In the genomic region with DNA sequence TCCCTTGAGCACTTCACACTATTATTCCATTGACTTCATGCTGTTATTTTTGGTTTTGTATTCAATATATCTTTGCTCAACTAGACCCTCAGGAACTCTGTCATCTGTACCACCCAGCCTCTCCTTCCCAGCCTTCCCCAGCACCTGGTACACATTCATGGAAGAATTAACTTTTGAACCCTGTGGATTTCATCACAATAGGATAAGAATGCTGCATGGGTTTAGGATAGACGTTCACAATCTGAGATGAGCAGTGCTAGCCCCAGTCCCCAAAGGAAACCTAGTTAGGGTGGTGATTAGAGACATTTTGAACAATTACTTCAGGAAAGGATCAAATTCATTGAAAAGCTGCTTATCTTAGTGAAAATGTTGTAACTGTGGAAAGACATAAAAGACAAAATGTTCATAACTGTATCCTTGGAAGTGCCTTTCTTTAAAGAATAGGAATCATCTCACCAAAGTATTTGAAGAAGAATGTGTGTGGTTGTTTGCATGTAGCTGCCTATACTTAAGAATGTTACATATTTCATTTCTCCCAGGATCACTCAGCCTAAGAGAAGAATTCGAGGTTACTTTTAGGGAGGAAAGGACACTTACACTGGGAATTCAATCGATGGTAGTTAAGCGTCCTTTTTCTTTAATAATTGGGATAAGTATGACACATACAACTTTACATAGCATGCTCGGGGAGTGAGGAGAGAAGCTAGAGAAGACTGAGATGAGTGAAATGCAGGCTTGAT, we compare ENCODE assay signal across 9 cellular contexts. TPM values are rescaled to one million over a fixed set of nuclear protein-coding genes. Genes with fewer than 3 reads are reported as not detected.
DNase-seq lines count a peak whose midpoint lies in the region; ATAC-seq, FAIRE-seq and TF ChIP-seq lines count a peak whose summit lies in the region.
"Had no signal": no experiment of that assay in that cellular context is flagged by ENCODE, and none has a peak within 500 bp of the region (broad histone marks: within the 10 kb centered on the region; RNA-seq: fewer than 3 reads in every experiment).

No MANE protein-coding gene starts in this region.

- H4K5ac ChIP-seq in IMR-90 (ENCODE audit: low read depth, low read length): peak overlapping the region; percentile 74; the same call in 1 of the 2 replicates

- H2BK15ac ChIP-seq in IMR-90 (ENCODE audit: low read depth, low read length): 0 out of 3 replicates have a peak overlapping the region, but pooled peaks have one; percentile 36

- H3K9me1 ChIP-seq in IMR-90 (ENCODE audit: insufficient read depth, low read length): peaks cover 15% of the 10 kb centered on the region

- BruUV-seq in IMR-90 (replicated peaks; lab: Mats Ljungman, UMichigan) (no TSS peak), GM12878 (replicated peaks; lab: Mats Ljungman, UMichigan) (no TSS peak)

- H3K79me1 ChIP-seq in IMR-90 (ENCODE audit: low read depth in 1 of 2, low read length in 2 of 2): no peaks in the 10 kb centered on the region

- dilution Hi-C loops in IMR-90 (cut with HindIII; ENCODE audit: low sequenced_read_pairs, unreplicated experiment): no loop called here

- H3K4ac ChIP-seq in IMR-90 (ENCODE audit: low read depth, low read length): peak overlapping the region; percentile 50

- peak overlapping the region; percentile 33 for H2AFZ ChIP-seq in IMR-90 (replicated peaks; ENCODE audit: low read length, poor library complexity)
- no peak overlapping the region; the same call in 1 of the 2 replicates for H2AFZ ChIP-seq in GM12878 (ENCODE audit: control insufficient read depth, low read depth, low read length)

- H3K4me1 ChIP-seq in IMR-90 (ENCODE audit: control insufficient read depth, insufficient read depth, low read length): peaks cover 12% of the 10 kb centered on the region
- peaks cover 34% of the 10 kb centered on the region for H3K4me1 ChIP-seq in GM12878 (ENCODE audit: control insufficient read depth, insufficient read depth, low read length)
- H3K4me1 ChIP-seq in left lung: peaks cover 8 to 51% of the 10 kb centered on the region in 2 donors
- H3K4me1 ChIP-seq in suprapubic skin: peaks cover 51% of the 10 kb centered on the region

- H3K4me3 ChIP-seq in IMR-90 (ENCODE audit: insufficient read depth, low read depth, low read length) (no peak overlapping the region), GM12878 (0 out of 2 replicates have a peak overlapping the region, but pooled peaks have one; percentile 46), left lung (no peak overlapping the region), suprapubic skin (peak overlapping the region; percentile 24)

- H2BK5ac ChIP-seq in IMR-90 (ENCODE audit: low read depth, low read length, poor library complexity, severe bottlenecking): no peak overlapping the region

- 0 out of 2 replicates have a peak overlapping the region, but pooled peaks have one; percentile 3 for H2AK5ac ChIP-seq in IMR-90 (ENCODE audit: low read depth, low read length)

- H3K18ac ChIP-seq in IMR-90 (ENCODE audit: low read depth, low read length): peak overlapping the region; percentile 50; the same call in 1 of the 2 replicates

- CTCF ChIA-PET in IMR-90 (lab: Yijun Ruan, JAX): no interaction called here
- CTCF ChIA-PET in GM12878 (lab: Yijun Ruan, JAX): no interaction called here

- DNase-seq in IMR-90 (no peak), GM12878 (ENCODE audit: low read depth, low spot score) (no peak), left lung (no peak), suprapubic skin (ENCODE audit: low spot score in 2 of 2) (no peak), cerebellar cortex (ENCODE audit: low spot score) (no peak), NCI-H2107 treated with DMSO at 0.1 percent for 48 hours (lab: John Stamatoyannopoulos, UW; ENCODE audit: unreplicated experiment) (no peak), HTR-8/SVneo (ENCODE audit: insufficient read length, low spot score) (no peak)
- DNase-seq: DND-41, NCI-H1092 treated with DMSO at 0.1 percent for 48 hours had no signal

- H3K56ac ChIP-seq in IMR-90 (ENCODE audit: extremely low read depth, insufficient read depth, low read length): no peak overlapping the region

- TF ChIP-seq CTCF in IMR-90 (conservative IDR thresholded peaks at IDR 0.05; ENCODE audit: low read depth, low read length) (no peak), GM12878 (IDR thresholded peaks at IDR 0.05 in 2 of 3, conservative IDR thresholded peaks at IDR 0.05 in 1 of 3; ENCODE audit: control insufficient read depth in 2 of 3, extremely low read depth in 1 of 3, insufficient read depth in 1 of 3, low read depth in 3 of 3, low read length in 3 of 3) (no peak), left lung (IDR thresholded peaks at IDR 0.05) (no peak), suprapubic skin (IDR thresholded peaks at IDR 0.05) (no peak)

- H3K27ac ChIP-seq in IMR-90 (ENCODE audit: insufficient read depth, low read length): peak overlapping the region; percentile 20; the same call in 1 of the 2 replicates
- peak overlapping the region; percentile 80 for H3K27ac ChIP-seq in GM12878 (ENCODE audit: control insufficient read depth, insufficient read depth)
- peak overlapping the region; percentile 72 to 80 for H3K27ac ChIP-seq in left lung
- peak overlapping the region; percentile 83 for H3K27ac ChIP-seq in suprapubic skin

- H3K27me3 ChIP-seq in IMR-90 (ENCODE audit: control insufficient read depth, insufficient read depth, low read length) (peaks cover 15% of the 10 kb centered on the region), GM12878 (replicated peaks in 1 of 2; ENCODE audit: control insufficient read depth in 2 of 2, insufficient read depth in 2 of 2, low read length in 1 of 2) (no peaks in the 10 kb centered on the region), left lung (peaks cover 0 to 44% of the 10 kb centered on the region in 2 donors), suprapubic skin (no peaks in the 10 kb centered on the region)

- RAD21 ChIA-PET in GM12878 (lab: Charles Lee; ENCODE audit: unreplicated experiment): interaction anchor here (1.2 to 2.2 kb wide), 2 partner anchors 12 to 59 kb away, joined by 3 to 5 read pairs; no protein-coding TSS in a partner anchor

- POLR2A ChIA-PET in IMR-90 (lab: Charles Lee; ENCODE audit: unreplicated experiment) (no interaction called here), GM12878 (lab: Charles Lee) (no interaction called here)

- SMC1A ChIA-PET in GM12878 (lab: Charles Lee; ENCODE audit: uncharacterized antibody, unreplicated experiment): interaction anchor here (0.8 to 2.7 kb wide), 2 partner anchors 12 to 219 kb away, joined by 3 to 9 read pairs; no protein-coding TSS in a partner anchor

- no peaks in the 10 kb centered on the region for H3K9me3 ChIP-seq in IMR-90 (ENCODE audit: control insufficient read depth, insufficient read depth, low read length)
- no peaks in the 10 kb centered on the region; the same call in 2 of the 3 replicates for H3K9me3 ChIP-seq in GM12878 (replicated peaks; ENCODE audit: control insufficient read depth, insufficient read depth, low read length)
- no peaks in the 10 kb centered on the region for H3K9me3 ChIP-seq in left lung
- H3K9me3 ChIP-seq in suprapubic skin: no peaks in the 10 kb centered on the region

- H4K20me1 ChIP-seq in IMR-90 (ENCODE audit: insufficient read depth, low read length) (no peaks in the 10 kb centered on the region), GM12878 (ENCODE audit: control insufficient read depth, insufficient read depth) (no peaks in the 10 kb centered on the region)

- H2AK9ac ChIP-seq in IMR-90 (replicated peaks; ENCODE audit: low read depth, low read length, poor library complexity): no peak overlapping the region

- H3K23ac ChIP-seq in IMR-90 (ENCODE audit: low read depth, low read length): peak overlapping the region; percentile 60; the same call in 1 of the 2 replicates

- intact Hi-C loops in IMR-90 (cut with micrococcal nuclease): no loop called here
- intact Hi-C loops in GM12878 (cut with micrococcal nuclease; ENCODE audit: unreplicated experiment): no loop called here
- intact Hi-C loops in left lung (cut with DNase I): no loop called here

- no peaks in the 10 kb centered on the region for H3K36me3 ChIP-seq in IMR-90 (ENCODE audit: control insufficient read depth, insufficient read depth, low read length)
- H3K36me3 ChIP-seq in GM12878 (ENCODE audit: control insufficient read depth in 2 of 2, insufficient read depth in 2 of 2, low read length in 1 of 2): no peaks in the 10 kb centered on the region
- H3K36me3 ChIP-seq in left lung: no peaks in the 10 kb centered on the region
- H3K36me3 ChIP-seq in suprapubic skin: no peaks in the 10 kb centered on the region

- peak overlapping the region in 1 of 2 experiments; percentile 39; a peak in 1 of 4 replicates for H4K8ac ChIP-seq in IMR-90 (ENCODE audit: low read depth in 2 of 2, low read length in 2 of 2)

- WGBS in IMR-90 (ENCODE audit: extremely low coverage in 2 of 2, insufficient read length in 1 of 2), 2 experiments: 60% methylated on average over 1 of the region's 5 CpGs; no CpG with 5 or more reads in 1 of the 2 experiments
- WGBS in GM12878 (ENCODE audit: insufficient coverage, insufficient replicate concordance, low lambda C conversion rate, missing lambda C conversion rate): 57% methylated on average over 5 of the region's 5 CpGs
- WGBS in suprapubic skin: 49% methylated on average over 5 of the region's 5 CpGs

- H2BK20ac ChIP-seq in IMR-90 (ENCODE audit: low read depth, low read length): peak overlapping the region; percentile 71

- H3K4me2 ChIP-seq in IMR-90 (ENCODE audit: low read depth, low read length): no peak overlapping the region
- peak overlapping the region; percentile 85; the same call in 1 of the 2 replicates for H3K4me2 ChIP-seq in GM12878 (ENCODE audit: control insufficient read depth, insufficient read depth)

- TF ChIP-seq RAD21 in IMR-90 (IDR thresholded peaks at IDR 0.05; ENCODE audit: low read length) (no peak), GM12878 (IDR thresholded peaks at IDR 0.05; ENCODE audit: insufficient read depth, low read depth, low read length) (no peak)

- H2BK120ac ChIP-seq in IMR-90 (ENCODE audit: low read depth, low read length): peak overlapping the region; percentile 54

- H3K9ac ChIP-seq in IMR-90 (ENCODE audit: low read depth, low read length) (peak overlapping the region; percentile 41; the same call in 1 of the 2 replicates), GM12878 (ENCODE audit: control insufficient read depth, insufficient read depth, low read length) (peak overlapping the region; percentile 11; the same call in 1 of the 2 replicates)

- TF ChIP-seq POLR2A in IMR-90 (IDR thresholded peaks at IDR 0.05; ENCODE audit: low read depth, low read length): no peak
- TF ChIP-seq POLR2A in GM12878 (IDR thresholded peaks at IDR 0.05; ENCODE audit: low read depth, low read length): no peak
- no peak for TF ChIP-seq POLR2A in suprapubic skin (IDR thresholded peaks at IDR 0.05)

- ATAC-seq in IMR-90 (ENCODE audit: low read depth): peak; percentile 42
- ATAC-seq in GM12878: no peak
- peak; percentile 16 for ATAC-seq in left lung

- no peak for FAIRE-seq in GM12878 (lab: Jason Lieb, UNC)
- FAIRE-seq in HTR-8/SVneo (lab: Jason Lieb, UNC): no peak

- in situ Hi-C loops in IMR-90 (cut with MboI; ENCODE audit: low sequenced_read_pairs) (no loop called here), GM12878 (cut with MboI) (no loop called here)

- 0 out of 2 replicates have a peak overlapping the region, but pooled peaks have one; percentile 58 for H3K14ac ChIP-seq in IMR-90 (replicated peaks; ENCODE audit: low read depth, low read length)

- peak overlapping the region; percentile 30 for H4K91ac ChIP-seq in IMR-90 (ENCODE audit: insufficient read depth, low read depth, low read length)

- no peaks in the 10 kb centered on the region; the same call in 1 of the 2 replicates for H3K79me2 ChIP-seq in GM12878 (ENCODE audit: control insufficient read depth, insufficient read depth, low read length)

- TF ChIP-seq EP300 in GM12878 (IDR thresholded peaks at IDR 0.05; ENCODE audit: borderline replicate concordance in 1 of 2, control insufficient read depth in 1 of 2, low read depth in 2 of 2, low read length in 2 of 2) (no peak), suprapubic skin (IDR thresholded peaks at IDR 0.05) (no peak)

RNA-seq across cellular contexts. Expression of a gene that starts 21.8 kb away (rescaled TPM):
- 1.1 and 1.9 TPM in 2 replicates for total RNA-seq in IMR-90 (2012; rRNA removed)
- 0.65 and 0.77 TPM in 2 replicates for polyA plus RNA-seq in IMR-90 (2012; rRNA removed)
- polyA plus RNA-seq in IMR-90 (2012; cell fraction: cytosol; rRNA removed): 0.69 and 1.8 TPM in 2 replicates
- polyA plus RNA-seq in IMR-90 (2012; cell fraction: nucleus; rRNA removed; ENCODE audit: low replicate concordance): 1.5 and 2.4 TPM in 2 replicates
- 6.3 and 7.3 TPM in 2 replicates for total RNA-seq in GM12878 (2013; cell fraction: nucleolus; rRNA removed)
- 2.4 and 3.0 TPM in 2 replicates for total RNA-seq in GM12878 (2014; rRNA removed)
- total RNA-seq in GM12878 (2014; rRNA removed; fragmentation: Illumina TruSeq; extraction: Trizol): 3.4 TPM in 2 replicates
- 9.0 and 10.1 TPM in 2 replicates for total RNA-seq in GM12878 (2021)
- polyA plus RNA-seq in GM12878 (2011; ENCODE audit: low read depth): 10.2 TPM
- 0.35 and 0.65 TPM in 2 replicates for polyA plus RNA-seq in GM12878 (2011; rRNA removed)
- 0.66 and 0.67 TPM in 2 replicates for polyA plus RNA-seq in GM12878 (2011; cell fraction: cytosol; rRNA removed)
- polyA plus RNA-seq in GM12878 (2011; cell fraction: nucleus; rRNA removed): 0.49 and 0.56 TPM in 2 replicates
- 16.1 and 16.6 TPM in 2 replicates for polyA plus RNA-seq in GM12878 (2012)
- polyA plus RNA-seq in GM12878 (2014; fragmentation: Illumina TruSeq; extraction: Trizol): 4.6 and 5.2 TPM in 2 replicates
- 1 to 10 TPM; 2.2 to 3.0 TPM for polyA plus RNA-seq in GM12878 (2014; fragmentation: Nextera tagmentation; extraction: Ambion mirVana)
- polyA plus RNA-seq in GM12878 (2014; rRNA removed): 2.7 and 3.4 TPM in 2 replicates
- polyA plus RNA-seq in GM12878 (2016; fragmentation: Nextera tagmentation; extraction: Ambion mirVana): 10 to 100 TPM; 22.0 to 29.7 TPM
- 1.7 and 2.5 TPM in 2 replicates for polyA minus RNA-seq in GM12878 (2011; rRNA and poly(A)+ RNA removed)
- polyA minus RNA-seq in GM12878 (2011; cell fraction: cytosol; rRNA and poly(A)+ RNA removed): 0.52 and 0.67 TPM in 2 replicates
- 0.85 and 1.1 TPM in 2 replicates for polyA minus RNA-seq in GM12878 (2011; cell fraction: nucleus; rRNA and poly(A)+ RNA removed)
- 100 to 1,000 TPM in 1 of 2 donors, 10 to 100 TPM in 1; 30.3 to 155 TPM for total RNA-seq in left lung
- 10 to 100 TPM; 10.7 to 19.6 (median 12.8) TPM for total RNA-seq in suprapubic skin

Comparison
In these comparisons a context has a peak if more than half of its experiments do, and no peak if none do; other contexts are left out.
1. H3K27ac ChIP-seq: peak in every context shown above with its lines; median percentile 83 in suprapubic skin; 80 in GM12878; 76 in left lung; 20 in IMR-90.
2. H3K4me3 ChIP-seq: peak in GM12878 (single experiment) and suprapubic skin (single experiment); none in IMR-90 (single experiment) and left lung (0 of 2).